2 cellular contexts compared by ENCODE assay signal in genomic region chr5:134071850-134072207, GRCh38.
TF ChIP-seq lines count a peak whose summit lies in the region.

No MANE protein-coding gene starts in this region.

TF ChIP-seq in HepG2, 621 proteins besides CTCF, POLR2A, EP300 and RAD21:
- TF ChIP-seq, protein P1, sequence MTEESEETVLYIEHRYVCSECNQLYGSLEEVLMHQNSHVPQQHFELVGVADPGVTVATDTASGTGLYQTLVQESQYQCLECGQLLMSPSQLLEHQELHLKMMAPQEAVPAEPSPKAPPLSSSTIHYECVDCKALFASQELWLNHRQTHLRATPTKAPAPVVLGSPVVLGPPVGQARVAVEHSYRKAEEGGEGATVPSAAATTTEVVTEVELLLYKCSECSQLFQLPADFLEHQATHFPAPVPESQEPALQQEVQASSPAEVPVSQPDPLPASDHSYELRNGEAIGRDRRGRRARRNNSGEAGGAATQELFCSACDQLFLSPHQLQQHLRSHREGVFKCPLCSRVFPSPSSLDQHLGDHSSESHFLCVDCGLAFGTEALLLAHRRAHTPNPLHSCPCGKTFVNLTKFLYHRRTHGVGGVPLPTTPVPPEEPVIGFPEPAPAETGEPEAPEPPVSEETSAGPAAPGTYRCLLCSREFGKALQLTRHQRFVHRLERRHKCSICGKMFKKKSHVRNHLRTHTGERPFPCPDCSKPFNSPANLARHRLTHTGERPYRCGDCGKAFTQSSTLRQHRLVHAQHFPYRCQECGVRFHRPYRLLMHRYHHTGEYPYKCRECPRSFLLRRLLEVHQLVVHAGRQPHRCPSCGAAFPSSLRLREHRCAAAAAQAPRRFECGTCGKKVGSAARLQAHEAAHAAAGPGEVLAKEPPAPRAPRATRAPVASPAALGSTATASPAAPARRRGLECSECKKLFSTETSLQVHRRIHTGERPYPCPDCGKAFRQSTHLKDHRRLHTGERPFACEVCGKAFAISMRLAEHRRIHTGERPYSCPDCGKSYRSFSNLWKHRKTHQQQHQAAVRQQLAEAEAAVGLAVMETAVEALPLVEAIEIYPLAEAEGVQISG (CRISPR knock-in tag; IDR thresholded peaks at IDR 0.05): no peak
- TF ChIP-seq ARNT (IDR thresholded peaks at IDR 0.05): no peak
- no peak for TF ChIP-seq MED8 (CRISPR knock-in tag; IDR thresholded peaks at IDR 0.05; ENCODE audit: insufficient replicate concordance)
- TF ChIP-seq NCOA2 (CRISPR knock-in tag; IDR thresholded peaks at IDR 0.05): no peak
- TF ChIP-seq ZBTB3 (CRISPR knock-in tag; IDR thresholded peaks at IDR 0.05; ENCODE audit: borderline replicate concordance, low read depth): no peak
- no peak for TF ChIP-seq KDM6A (CRISPR knock-in tag; IDR thresholded peaks at IDR 0.05; ENCODE audit: low read depth)
- TF ChIP-seq CENPBD1 (CRISPR knock-in tag; IDR thresholded peaks at IDR 0.05; ENCODE audit: borderline replicate concordance, low read depth): no peak
- TF ChIP-seq MEF2D (CRISPR knock-in tag; IDR thresholded peaks at IDR 0.05): no peak
- TF ChIP-seq ZFAT (CRISPR knock-in tag; conservative IDR thresholded peaks at IDR 0.05): no peak
- TF ChIP-seq, protein P2, sequence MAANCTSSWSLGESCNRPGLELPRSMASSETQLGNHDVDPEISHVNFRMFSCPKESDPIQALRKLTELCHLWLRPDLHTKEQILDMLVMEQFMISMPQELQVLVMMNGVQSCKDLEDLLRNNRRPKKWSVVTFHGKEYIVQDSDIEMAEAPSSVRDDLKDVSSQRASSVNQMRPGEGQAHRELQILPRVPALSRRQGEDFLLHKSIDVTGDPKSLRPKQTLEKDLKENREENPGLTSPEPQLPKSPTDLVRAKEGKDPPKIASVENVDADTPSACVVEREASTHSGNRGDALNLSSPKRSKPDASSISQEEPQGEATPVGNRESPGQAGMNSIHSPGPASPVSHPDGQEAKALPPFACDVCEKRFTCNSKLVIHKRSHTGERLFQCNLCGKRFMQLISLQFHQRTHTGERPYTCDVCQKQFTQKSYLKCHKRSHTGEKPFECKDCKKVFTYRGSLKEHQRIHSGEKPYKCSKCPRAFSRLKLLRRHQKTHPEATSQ (CRISPR knock-in tag; IDR thresholded peaks at IDR 0.05; ENCODE audit: borderline replicate concordance): no peak
- TF ChIP-seq ZNF382 (CRISPR knock-in tag; IDR thresholded peaks at IDR 0.05; ENCODE audit: borderline replicate concordance): no peak
- no peak for TF ChIP-seq ZNF792 (CRISPR knock-in tag; IDR thresholded peaks at IDR 0.05)
- no peak for TF ChIP-seq ZSCAN21 (CRISPR knock-in tag; IDR thresholded peaks at IDR 0.05; ENCODE audit: borderline replicate concordance)
- TF ChIP-seq ZNF652 (CRISPR knock-in tag; IDR thresholded peaks at IDR 0.05; ENCODE audit: borderline replicate concordance, low read depth): no peak

TF ChIP-seq in H1, 55 proteins besides CTCF, POLR2A, EP300 and RAD21:
- TF ChIP-seq MAFK (IDR thresholded peaks at IDR 0.05; ENCODE audit: low read depth, low read length) (no peak), EGR1 (IDR thresholded peaks at IDR 0.05; ENCODE audit: borderline replicate concordance, low read depth, low read length) (no peak), KDM4A (IDR thresholded peaks at IDR 0.05; ENCODE audit: low read depth, low read length, severe bottlenecking) (no peak), SIX5 (IDR thresholded peaks at IDR 0.05; ENCODE audit: low read depth, low read length) (no peak), JUN (IDR thresholded peaks at IDR 0.05; ENCODE audit: low read depth, low read length) (no peak), CEBPB (IDR thresholded peaks at IDR 0.05; ENCODE audit: low read depth, low read length) (no peak), ASH2L (IDR thresholded peaks at IDR 0.05; ENCODE audit: low read length) (no peak), ATF2 (IDR thresholded peaks at IDR 0.05; ENCODE audit: low read length) (no peak), NANOG (IDR thresholded peaks at IDR 0.05; ENCODE audit: insufficient read depth, low read depth, low read length, poor library complexity, severe bottlenecking) (no peak), TAF1 (IDR thresholded peaks at IDR 0.05; ENCODE audit: low read depth, low read length) (no peak), ZNF274 (IDR thresholded peaks at IDR 0.05; ENCODE audit: borderline replicate concordance, extremely low read depth, low read length) (no peak), SIRT6 (IDR thresholded peaks at IDR 0.05; ENCODE audit: low read length) (no peak), RFX5 (IDR thresholded peaks at IDR 0.05; ENCODE audit: borderline replicate concordance, low read depth, low read length) (no peak), CBX5 (IDR thresholded peaks at IDR 0.05; ENCODE audit: low read depth, low read length) (no peak), BRCA1 (IDR thresholded peaks at IDR 0.05; ENCODE audit: low read depth, low read length) (no peak)
- TF ChIP-seq, protein P3, sequence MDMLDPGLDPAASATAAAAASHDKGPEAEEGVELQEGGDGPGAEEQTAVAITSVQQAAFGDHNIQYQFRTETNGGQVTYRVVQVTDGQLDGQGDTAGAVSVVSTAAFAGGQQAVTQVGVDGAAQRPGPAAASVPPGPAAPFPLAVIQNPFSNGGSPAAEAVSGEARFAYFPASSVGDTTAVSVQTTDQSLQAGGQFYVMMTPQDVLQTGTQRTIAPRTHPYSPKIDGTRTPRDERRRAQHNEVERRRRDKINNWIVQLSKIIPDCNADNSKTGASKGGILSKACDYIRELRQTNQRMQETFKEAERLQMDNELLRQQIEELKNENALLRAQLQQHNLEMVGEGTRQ (IDR thresholded peaks at IDR 0.05; ENCODE audit: low read length): no peak
- TF ChIP-seq, protein P4, sequence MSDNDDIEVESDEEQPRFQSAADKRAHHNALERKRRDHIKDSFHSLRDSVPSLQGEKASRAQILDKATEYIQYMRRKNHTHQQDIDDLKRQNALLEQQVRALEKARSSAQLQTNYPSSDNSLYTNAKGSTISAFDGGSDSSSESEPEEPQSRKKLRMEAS (IDR thresholded peaks at IDR 0.05): no peak
TF ChIP-seq in H1: peak in this region for 0.
